In genomic region chr12:27710592-27711311, GRCh38 we compare ENCODE assay signal across 8 cellular contexts. TPM values are rescaled to one million over a fixed set of nuclear protein-coding genes. Genes with fewer than 3 reads are reported as not detected.
A peak's percentile ranks its signal among the peaks of the same experiment; 100 is the strongest.
DNase-seq lines count a peak whose midpoint lies in the region; ATAC-seq and TF ChIP-seq lines count a peak whose summit lies in the region.

Gene MRPS35 (plus strand): TSS chr12:27710832. CDS start chr12:27710844, 12 bp downstream.

- peaks cover 2% of the 10 kb centered on the region; the same call in 1 of the 2 replicates for H3K36me3 ChIP-seq in Panc1 (ENCODE audit: control insufficient read depth, insufficient read depth, low read length)

- H3K4me1 ChIP-seq in Panc1 (ENCODE audit: control insufficient read depth, insufficient read depth, low read length), result peaks cover 6% of the 10 kb centered on the region

- CTCF ChIA-PET in Panc1 (lab: Charles Lee), result no interaction called here

- H3K4me3 Mint-ChIP-seq in IgD-negative memory B cell, result peak within 1 kb of the TSS; percentile 95 to 98 (median 96)
- peak within 1 kb of the TSS; percentile 97 for H3K4me3 Mint-ChIP-seq in activated T-cell treated with anti-CD3 and anti-CD28 coated beads, Interleukin-2, amount 50 U/mL, for 4 hours

- intact Hi-C loops in Panc1 (cut with micrococcal nuclease; ENCODE audit: unreplicated experiment), result no loop called here

- no peaks in the 10 kb centered on the region for H3K9me3 ChIP-seq in Panc1 (ENCODE audit: control insufficient read depth, insufficient read depth, low read depth, low read length)

- peaks cover 1% of the 10 kb centered on the region for H3K27me3 Mint-ChIP-seq in IgD-negative memory B cell
- H3K27me3 Mint-ChIP-seq in activated T-cell treated with anti-CD3 and anti-CD28 coated beads, Interleukin-2, amount 50 U/mL, for 4 hours (ENCODE audit: low read depth), result peaks cover 1% of the 10 kb centered on the region

- no TSS peak for BruUV-seq in Panc1 (replicated peaks; lab: Mats Ljungman, UMichigan)

- H3K27ac Mint-ChIP-seq in IgD-negative memory B cell, result peak within 1 kb of the TSS; percentile 83 to 98 (median 95)

- peaks cover 17 to 21% (median 21%) of the 10 kb centered on the region in 3 donors for H3K4me1 Mint-ChIP-seq in IgD-negative memory B cell
- H3K4me1 Mint-ChIP-seq in activated T-cell treated with anti-CD3 and anti-CD28 coated beads, Interleukin-2, amount 50 U/mL, for 4 hours (ENCODE audit: low read depth), result peaks cover 23% of the 10 kb centered on the region

- POLR2A ChIA-PET in Panc1 (lab: Charles Lee), result no interaction called here

- in situ Hi-C loops in Panc1 (cut with HindIII; ENCODE audit: low pct_unique_long_range_greater_than_20kb, low sequenced_read_pairs), result no loop called here

- no peak for TF ChIP-seq CTCF in Panc1 (IDR thresholded peaks at IDR 0.05)

- DNase-seq in DMS53 treated with DMSO at 0.1 percent for 48 hours (lab: John Stamatoyannopoulos, UW; ENCODE audit: unreplicated experiment) (peak; percentile 95), Panc1 (ENCODE audit: low read depth, low spot score) (peak; percentile 83), myocyte (ENCODE audit: low read depth) (peak; percentile 93)
- peak; percentile 87 for DNase-seq in activated T-cell treated with anti-CD3 and anti-CD28 coated beads, Interleukin-2, amount 50 U/mL, for 4 hours
- DNase-seq in stimulated activated CD8-positive, alpha-beta memory T cell treated with anti-CD3 and anti-CD28 coated beads, Interleukin-7, amount 100 ng/mL, for 4 hours (ENCODE audit: low read depth in 2 of 2), result peak; percentile 80 to 86

- H3K4me3 ChIP-seq in Panc1 (ENCODE audit: low read depth in 2 of 2, low read length in 2 of 2), result peak within 1 kb of the TSS; percentile 75 to 90

- H3K27ac ChIP-seq in Panc1 (ENCODE audit: low read length), result peak within 1 kb of the TSS; percentile 97

- ATAC-seq in GM21576 (IDR thresholded peaks at IDR 0.05; ENCODE audit: unreplicated experiment), result peak; percentile 97
- ATAC-seq in Panc1, result peak; percentile 98
- ATAC-seq in activated T-cell treated with anti-CD3 and anti-CD28 coated beads, Interleukin-2, amount 50 U/mL, for 4 hours, result peak; percentile 98
- peak; percentile 97 for ATAC-seq in esophagus mucosa

- no peaks in the 10 kb centered on the region for H3K27me3 ChIP-seq in Panc1 (ENCODE audit: control insufficient read depth, insufficient read depth, low read length)

- H3K9me3 Mint-ChIP-seq in IgD-negative memory B cell, result no peaks in the 10 kb centered on the region
- no peaks in the 10 kb centered on the region for H3K9me3 Mint-ChIP-seq in activated T-cell treated with anti-CD3 and anti-CD28 coated beads, Interleukin-2, amount 50 U/mL, for 4 hours

- no peaks in the 10 kb centered on the region for H3K36me3 Mint-ChIP-seq in IgD-negative memory B cell
- peaks cover 14% of the 10 kb centered on the region for H3K36me3 Mint-ChIP-seq in activated T-cell treated with anti-CD3 and anti-CD28 coated beads, Interleukin-2, amount 50 U/mL, for 4 hours (ENCODE audit: insufficient read depth)

RNA-seq across cellular contexts. Expression of gene MRPS35, which starts in this region (rescaled TPM):
- 63.3 TPM for polyA plus RNA-seq in IgD-negative memory B cell
- 63.9 TPM for total RNA-seq in Panc1 (2021; ENCODE audit: unreplicated experiment)
- polyA plus RNA-seq in Panc1 (2012; ENCODE audit: insufficient read length), result 86.4 TPM
- 10 to 100 TPM; 75.2 to 79.6 (median 79.1) TPM for total RNA-seq in activated T-cell treated with anti-CD3 and anti-CD28 coated beads, Interleukin-2, amount 50 U/mL, for 4 hours
- total RNA-seq in esophagus mucosa, result 37.7 TPM
- 68.7 and 79.4 TPM in 2 replicates for total RNA-seq in myocyte
- 28.1 TPM for polyA plus RNA-seq in myocyte (2012)

Comparison
In these comparisons a context has a peak if more than half of its experiments do, and no peak if none do; other contexts are left out.
1. Peak in every context shown above with its lines: DNase-seq, ATAC-seq, H3K4me3 ChIP-seq and H3K27ac ChIP-seq.